In the genomic region with DNA sequence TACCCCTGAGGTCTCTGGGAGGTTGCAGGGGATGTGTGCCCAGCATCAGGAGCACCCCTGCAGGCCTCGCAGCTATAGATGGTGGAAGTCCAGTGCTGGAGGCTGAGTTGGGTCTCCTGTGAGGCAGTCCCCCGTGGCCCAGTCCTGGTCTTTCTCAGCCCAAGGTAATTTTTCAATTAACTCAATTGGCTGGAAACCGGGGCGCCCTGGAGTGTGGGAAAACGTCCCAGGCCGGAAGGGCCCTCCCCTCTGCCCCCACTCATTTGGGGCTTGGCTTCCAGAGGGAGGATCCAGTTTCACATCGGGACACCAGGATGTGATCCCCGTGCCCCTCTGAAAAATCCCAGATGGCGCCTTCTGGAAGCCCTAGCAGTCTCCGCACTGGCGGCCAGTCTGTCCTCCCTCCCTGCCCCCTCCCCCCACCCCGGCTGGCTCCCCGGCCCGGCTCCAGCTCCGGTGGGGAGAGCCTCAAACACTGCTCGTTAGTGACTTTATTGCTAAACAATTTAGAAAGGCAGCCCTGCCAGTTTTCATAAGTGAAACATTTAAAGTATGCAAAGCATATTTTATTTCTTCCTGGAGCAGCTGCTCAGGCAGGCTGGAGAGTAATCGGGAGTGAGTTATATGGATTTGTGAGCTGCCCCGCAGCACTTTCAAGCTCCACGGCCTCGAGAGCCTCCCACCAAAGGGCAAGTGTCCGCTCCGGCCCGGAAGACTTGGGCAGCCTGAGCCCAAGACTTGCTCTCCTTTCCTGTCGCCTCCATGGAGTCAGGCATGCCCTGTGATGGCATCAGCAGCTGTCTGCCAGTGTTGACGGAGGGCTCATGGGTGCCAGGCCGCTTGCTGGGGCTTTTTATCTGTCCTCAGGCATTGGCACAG, we compare ENCODE assay signal across 9 cellular contexts.
DNase-seq lines count a peak whose midpoint lies in the region; ATAC-seq and TF ChIP-seq lines count a peak whose summit lies in the region.
"Had no signal": no experiment of that assay in that cellular context is flagged by ENCODE, and none has a peak within 500 bp of the region (broad histone marks: within the 10 kb centered on the region; RNA-seq: fewer than 3 reads in every experiment).

No MANE protein-coding gene starts in this region.

- TF ChIP-seq CTCF in astrocyte of the spinal cord (IDR thresholded peaks at IDR 0.05; ENCODE audit: low read depth, low read length) = no peak
- no peak for TF ChIP-seq CTCF in hepatocyte (IDR thresholded peaks at IDR 0.05; ENCODE audit: poor library complexity)
- no peak for TF ChIP-seq CTCF in sigmoid colon (IDR thresholded peaks at IDR 0.05)

- peak in 2 of 4 donors; percentile 5 to 28 for TF ChIP-seq EP300 in sigmoid colon (IDR thresholded peaks at IDR 0.05)

- no peaks in the 10 kb centered on the region for H3K27me3 ChIP-seq in hepatocyte
- no peaks in the 10 kb centered on the region for H3K27me3 ChIP-seq in sigmoid colon

- in situ Hi-C loops in astrocyte of the spinal cord (cut with HindIII; ENCODE audit: low sequenced_read_pairs) = no loop called here

- H3K36me3 ChIP-seq in hepatocyte (replicated peaks; ENCODE audit: insufficient read depth, low read depth) (no peaks in the 10 kb centered on the region), sigmoid colon (no peaks in the 10 kb centered on the region)

- peaks cover 4% of the 10 kb centered on the region for H4K20me1 ChIP-seq in hepatocyte (ENCODE audit: insufficient read depth, poor library complexity, severe bottlenecking)

- peaks cover 49% of the 10 kb centered on the region for H3K4me1 ChIP-seq in hepatocyte (ENCODE audit: insufficient read depth)
- peaks cover 0 to 51% (median 46%) of the 10 kb centered on the region in 4 donors for H3K4me1 ChIP-seq in sigmoid colon

- no peak for ATAC-seq in GM19455 (IDR thresholded peaks at IDR 0.05; ENCODE audit: unreplicated experiment)
- ATAC-seq in GM21723 (IDR thresholded peaks at IDR 0.05; ENCODE audit: unreplicated experiment) = no peak

- TF ChIP-seq POLR2A in sigmoid colon (IDR thresholded peaks at IDR 0.05) = no peak

- H3K27ac ChIP-seq in hepatocyte (peak overlapping the region; percentile 92), sigmoid colon (peak overlapping the region; percentile 81 to 93 (median 90))

- WGBS in hepatocyte (ENCODE audit: low lambda C conversion rate, missing lambda C conversion rate) = 43% methylated on average over 23 of the region's 26 CpGs
- 17 to 54% methylated on average over 26 of the region's 26 CpGs for WGBS in sigmoid colon, 2 donors

- DNase-seq in GM04503 (ENCODE audit: low read depth) (peak; percentile 89), astrocyte of the spinal cord (ENCODE audit: low read depth, low spot score) (peak; percentile 88), hepatocyte (ENCODE audit: low spot score) (peak; percentile 75), sigmoid colon (peak; percentile 88), NCI-H1092 treated with DMSO at 0.1 percent for 48 hours (lab: John Stamatoyannopoulos, UW) (no peak)
- no peak for DNase-seq in central memory CD4-positive, alpha-beta T cell
- DNase-seq: activated T-cell treated with anti-CD3 and anti-CD28 coated beads for 4 hours had no signal

- no peaks in the 10 kb centered on the region for H3K9me3 ChIP-seq in hepatocyte (ENCODE audit: low read depth)
- no peaks in the 10 kb centered on the region for H3K9me3 ChIP-seq in sigmoid colon

- no peak overlapping the region for H2AFZ ChIP-seq in hepatocyte

- H3K4me2 ChIP-seq in hepatocyte = peak overlapping the region; percentile 68

- H3K9me2 ChIP-seq in hepatocyte (replicated peaks; ENCODE audit: insufficient read depth) = no peaks in the 10 kb centered on the region

- H3K4me3 ChIP-seq in astrocyte of the spinal cord (ENCODE audit: low read depth, low read length) = peak overlapping the region; percentile 9
- no peak overlapping the region for H3K4me3 ChIP-seq in hepatocyte
- H3K4me3 ChIP-seq in sigmoid colon = peak overlapping the region in 3 of 4 donors; percentile 1 to 28 (median 25)

- H3K79me2 ChIP-seq in hepatocyte = peaks cover 25% of the 10 kb centered on the region

- intact Hi-C loops in sigmoid colon (cut with DNase I) = no loop called here

Comparison
In these comparisons a context has a peak if more than half of its experiments do, and no peak if none do; other contexts are left out.
1. DNase-seq: peak in GM04503 (single experiment), astrocyte of the spinal cord (single experiment), hepatocyte (single experiment) and sigmoid colon (single experiment); none in NCI-H1092 treated with DMSO at 0.1 percent for 48 hours (single experiment) and central memory CD4-positive, alpha-beta T cell (single experiment).